Comparison of ENCODE assay signal across 11 cellular contexts in genomic region chr15:76342382-76343201, GRCh38. TPM values are rescaled to one million over a fixed set of nuclear protein-coding genes. Genes with fewer than 3 reads are reported as not detected.
DNase-seq lines count a peak whose midpoint lies in the region; ATAC-seq and TF ChIP-seq lines count a peak whose summit lies in the region.
"Had no signal": no experiment of that assay in that cellular context is flagged by ENCODE, and none has a peak within 500 bp of the region (broad histone marks: within the 10 kb centered on the region; RNA-seq: fewer than 3 reads in every experiment).

No MANE protein-coding gene starts in this region.

- no peaks in the 10 kb centered on the region for H3K36me3 ChIP-seq in CD4-positive, CD25-positive, alpha-beta regulatory T cell (ENCODE audit: control insufficient read depth, insufficient read depth, low read length)

- peaks cover 46% of the 10 kb centered on the region for H3K27me3 ChIP-seq in CD4-positive, CD25-positive, alpha-beta regulatory T cell (ENCODE audit: control insufficient read depth, insufficient read depth, low read length)

- peaks cover under 1% of the 10 kb centered on the region for H3K36me3 Mint-ChIP-seq in CD4-positive, CD25-positive, alpha-beta regulatory T cell
- peaks cover 18% of the 10 kb centered on the region for H3K36me3 Mint-ChIP-seq in dendritic cell treated with granulocyte-macrophage colony-stimulating factor and Interleukin-4, amounts not matched to agents 40 ng/mL and 50 ng/mL, for 4 days (ENCODE audit: low read depth)
- H3K36me3 Mint-ChIP-seq in nephron progenitor cell (ENCODE audit: low read depth) = no peaks in the 10 kb centered on the region

- peaks cover 77% of the 10 kb centered on the region for H3K27me3 Mint-ChIP-seq in CD4-positive, CD25-positive, alpha-beta regulatory T cell
- peaks cover 84% of the 10 kb centered on the region for H3K27me3 Mint-ChIP-seq in dendritic cell treated with granulocyte-macrophage colony-stimulating factor and Interleukin-4, amounts not matched to agents 40 ng/mL and 50 ng/mL, for 4 days
- peaks cover 97% of the 10 kb centered on the region for H3K27me3 Mint-ChIP-seq in nephron progenitor cell (ENCODE audit: low read depth, poor library complexity)

- intact Hi-C loops in dendritic cell treated with granulocyte-macrophage colony-stimulating factor and Interleukin-4, amounts not matched to agents 40 ng/mL and 50 ng/mL, for 4 days (cut with micrococcal nuclease) = no loop called here

- TF ChIP-seq CTCF in GM13977 (IDR thresholded peaks at IDR 0.05; ENCODE audit: extremely low read depth, insufficient read depth, missing control alignments) (no peak), nephron progenitor cell (IDR thresholded peaks at IDR 0.05) (no peak)

- peaks cover 0 to 4% (median 0%) of the 10 kb centered on the region in 7 donors for H3K9me3 Mint-ChIP-seq in CD4-positive, CD25-positive, alpha-beta regulatory T cell
- H3K9me3 Mint-ChIP-seq in dendritic cell treated with granulocyte-macrophage colony-stimulating factor and Interleukin-4, amounts not matched to agents 40 ng/mL and 50 ng/mL, for 4 days = no peaks in the 10 kb centered on the region
- no peaks in the 10 kb centered on the region for H3K9me3 Mint-ChIP-seq in nephron progenitor cell

- H3K4me1 Mint-ChIP-seq in CD4-positive, CD25-positive, alpha-beta regulatory T cell = peaks cover 11 to 61% (median 33%) of the 10 kb centered on the region in 4 donors
- peaks cover 64% of the 10 kb centered on the region for H3K4me1 Mint-ChIP-seq in dendritic cell treated with granulocyte-macrophage colony-stimulating factor and Interleukin-4, amounts not matched to agents 40 ng/mL and 50 ng/mL, for 4 days (ENCODE audit: low read depth)
- H3K4me1 Mint-ChIP-seq in nephron progenitor cell = peaks cover 47% of the 10 kb centered on the region

- H3K9me3 ChIP-seq in CD4-positive, CD25-positive, alpha-beta regulatory T cell (ENCODE audit: control insufficient read depth in 2 of 2, low read length in 2 of 2) = no peaks in the 10 kb centered on the region

- peak overlapping the region; percentile 31 for H3K4me3 ChIP-seq in CD4-positive, CD25-positive, alpha-beta regulatory T cell (ENCODE audit: low read depth, low read length)

- no peak overlapping the region for H3K27ac Mint-ChIP-seq in CD4-positive, CD25-positive, alpha-beta regulatory T cell
- H3K27ac Mint-ChIP-seq in dendritic cell treated with granulocyte-macrophage colony-stimulating factor and Interleukin-4, amounts not matched to agents 40 ng/mL and 50 ng/mL, for 4 days = no peak overlapping the region
- H3K27ac Mint-ChIP-seq in nephron progenitor cell = no peak overlapping the region

- no peak overlapping the region for H3K27ac ChIP-seq in CD4-positive, CD25-positive, alpha-beta regulatory T cell (ENCODE audit: insufficient read depth, low read length, poor library complexity, severe bottlenecking)

- H3K4me3 Mint-ChIP-seq in CD4-positive, CD25-positive, alpha-beta regulatory T cell = peak overlapping the region; percentile 76 to 88 (median 82)
- peak overlapping the region; percentile 26 for H3K4me3 Mint-ChIP-seq in dendritic cell treated with granulocyte-macrophage colony-stimulating factor and Interleukin-4, amounts not matched to agents 40 ng/mL and 50 ng/mL, for 4 days
- H3K4me3 Mint-ChIP-seq in nephron progenitor cell = peak overlapping the region; percentile 46

- H3K4me1 ChIP-seq in CD4-positive, CD25-positive, alpha-beta regulatory T cell (ENCODE audit: control insufficient read depth, insufficient read depth, low read length, poor library complexity, severe bottlenecking) = peaks cover 76% of the 10 kb centered on the region

- DNase-seq in CD4-positive, CD25-positive, alpha-beta regulatory T cell = no peak
- peak; percentile 61 for DNase-seq in GM13977 (ENCODE audit: low spot score)
- peak; percentile 52 for DNase-seq in nephron progenitor cell
- DNase-seq in OCI-M1 (lab: John Stamatoyannopoulos, UW) = no peak
- DNase-seq in OCI-M2 (lab: John Stamatoyannopoulos, UW; ENCODE audit: unreplicated experiment) = no peak
- no peak for DNase-seq in NCI-H2196 (lab: John Stamatoyannopoulos, UW; ENCODE audit: unreplicated experiment)
- DNase-seq: amniotic stem cell, DMS153, NCI-H526 had no signal

- ATAC-seq in CD4-positive, CD25-positive, alpha-beta regulatory T cell (ENCODE audit: low read depth in 2 of 2) = no peak
- ATAC-seq in HG02610 (IDR thresholded peaks at IDR 0.05; ENCODE audit: unreplicated experiment) = no peak

- in situ Hi-C loops in GM13977 (cut with MboI; ENCODE audit: low pct_unique_long_range_greater_than_20kb, low sequenced_read_pairs, unreplicated experiment) = no loop called here

RNA-seq across cellular contexts. Expression of gene ISL2, which starts 6.0 kb away (rescaled TPM):
- 1.4 TPM for total RNA-seq in CD4-positive, CD25-positive, alpha-beta regulatory T cell
- not detected for polyA plus RNA-seq in CD4-positive, CD25-positive, alpha-beta regulatory T cell

RNA-seq across cellular contexts. Expression of gene ETFA, which starts 31.3 kb away (rescaled TPM):
- total RNA-seq in CD4-positive, CD25-positive, alpha-beta regulatory T cell = 44.5 TPM
- polyA plus RNA-seq in CD4-positive, CD25-positive, alpha-beta regulatory T cell = 100 to 1,000 TPM in 3 of 4 donors, 10 to 100 TPM in 1; 98.0 to 166 (median 120) TPM

Comparison
In these comparisons a context has a peak if more than half of its experiments do, and no peak if none do; other contexts are left out.
1. DNase-seq: peak in GM13977 (single experiment) and nephron progenitor cell (single experiment); none in CD4-positive, CD25-positive, alpha-beta regulatory T cell (0 of 3), OCI-M1 (single experiment), OCI-M2 (single experiment) and NCI-H2196 (single experiment).
2. H3K4me3 Mint-ChIP-seq: peak in every context shown above with its lines; median percentile 82 in CD4-positive, CD25-positive, alpha-beta regulatory T cell; 46 in nephron progenitor cell; 26 in dendritic cell treated with granulocyte-macrophage colony-stimulating factor and Interleukin-4, amounts not matched to agents 40 ng/mL and 50 ng/mL, for 4 days.